Comparison of ENCODE assay signal across 31 cellular contexts in genomic region chr21:40652436-40652835, GRCh38.
"Had no signal": no experiment of that assay in that cellular context is flagged by ENCODE, and none has a peak within 500 bp of the region (broad histone marks: within the 10 kb centered on the region; RNA-seq: fewer than 3 reads in every experiment).

No MANE protein-coding gene starts in this region.

- H3K4me2 ChIP-seq: KMS-11, PC-9, SK-N-SH had no signal

- H3K36me3 ChIP-seq: SJCRH30 had no signal

- H3K4me1 ChIP-seq: SJCRH30 had no signal

- ATAC-seq: Panc1, Right ventricle myocardium inferior had no signal

- H3K9ac ChIP-seq: KMS-11, SK-N-SH had no signal

- H3K27me3 ChIP-seq: SJCRH30 had no signal

- DNase-seq: Karpas-422, KBM-7, MM.1S, MV-4-11, NCI-H1092, NCI-H1105, NCI-H1417 treated with DMSO at 0.1 percent for 48 hours, NCI-H1436 treated with DMSO at 0.1 percent for 48 hours, NCI-H1694 treated with DMSO at 0.1 percent for 48 hours, NCI-H187 treated with DMSO at 0.1 percent for 48 hours, NCI-H2029, NCI-H2081, NCI-H2171 treated with DMSO at 0.1 percent for 48 hours, NCI-H2227 treated with DMSO at 0.1 percent for 48 hours, NCI-H345, NCI-H446, NCI-H510A, NCI-H524, NCI-H526, NCI-H774, PC-9, SHP77, SIG-M5, SJCRH30, SK-N-SH, SW 1271, T-helper 1 cell had no signal

- H2AFZ ChIP-seq: PC-9 had no signal

- H3K27ac ChIP-seq: KMS-11, PC-9, RWPE1, SJCRH30 had no signal

- H3K9me3 ChIP-seq: SJCRH30, SK-N-SH had no signal

- H3K4me3 ChIP-seq: PC-9, SJCRH30 had no signal
